Comparison of ENCODE assay signal across 9 cellular contexts in genomic region chr12:64099430-64099829, GRCh38.
DNase-seq lines count a peak whose midpoint lies in the region; FAIRE-seq and TF ChIP-seq lines count a peak whose summit lies in the region.
"Had no signal": no experiment of that assay in that cellular context is flagged by ENCODE, and none has a peak within 500 bp of the region (broad histone marks: within the 10 kb centered on the region; RNA-seq: fewer than 3 reads in every experiment).

No MANE protein-coding gene starts in this region.

- DNase-seq in HS-27A (ENCODE audit: low read depth) (peak; percentile 90), MCF 10A (ENCODE audit: unreplicated experiment) (peak; percentile 85), kidney epithelial cell (ENCODE audit: low read depth) (peak; percentile 65), urothelium cell line (ENCODE audit: low spot score) (peak; percentile 63), GM10266 (ENCODE audit: extremely low spot score) (no peak), NCI-H524 treated with DMSO at 0.1 percent for 48 hours (lab: John Stamatoyannopoulos, UW) (no peak), NCI-H1105 (lab: John Stamatoyannopoulos, UW) (no peak)

- peaks cover 45% of the 10 kb centered on the region for H3K36me3 Mint-ChIP-seq in MCF 10A (ENCODE audit: insufficient read depth, unreplicated experiment)

- peaks cover 34% of the 10 kb centered on the region for H3K4me1 Mint-ChIP-seq in MCF 10A (ENCODE audit: insufficient read depth, unreplicated experiment)
- H3K4me1 Mint-ChIP-seq: activated T-helper 17 cell treated with anti-CD3 and anti-CD28 coated beads, Interleukin-2, amount 50 U/mL, for 72 hours had no signal

- H3K9me3 Mint-ChIP-seq in MCF 10A (ENCODE audit: unreplicated experiment) = no peaks in the 10 kb centered on the region
- H3K9me3 Mint-ChIP-seq: activated T-helper 17 cell treated with anti-CD3 and anti-CD28 coated beads, Interleukin-2, amount 50 U/mL, for 72 hours had no signal

- no peaks in the 10 kb centered on the region for H3K27me3 Mint-ChIP-seq in MCF 10A (ENCODE audit: insufficient read depth, unreplicated experiment)

- H3K27ac Mint-ChIP-seq in MCF 10A (ENCODE audit: low read depth, unreplicated experiment) = peak overlapping the region; percentile 54
- H3K27ac Mint-ChIP-seq: activated T-helper 17 cell treated with anti-CD3 and anti-CD28 coated beads, Interleukin-2, amount 50 U/mL, for 72 hours had no signal

- no peak for FAIRE-seq in urothelium cell line (lab: Jason Lieb, UNC)

- CTCF ChIA-PET in MCF 10A (lab: Yijun Ruan, JAX) = interaction anchor here (0.7 to 4.4 kb wide), 7 partner anchors 11 to 254 kb away, joined by 3 to 26 read pairs (median 4); partner anchors contain the start of gene SRGAP1

- POLR2A ChIA-PET in MCF 10A (lab: Yijun Ruan, JAX) = interaction anchor here (0.7 to 5.4 kb wide), 12 partner anchors 12 to 255 kb away, joined by 3 to 62 read pairs (median 4); partner anchors contain the start of gene SRGAP1

- no peak overlapping the region for H3K4me3 ChIP-seq in kidney epithelial cell (ENCODE audit: low read depth, low read length)
- H3K4me3 ChIP-seq: dorsolateral prefrontal cortex had no signal

- no peak for TF ChIP-seq CTCF in MCF 10A (IDR thresholded peaks at IDR 0.05; ENCODE audit: unreplicated experiment)
- TF ChIP-seq CTCF in kidney epithelial cell (IDR thresholded peaks at IDR 0.05; ENCODE audit: insufficient read depth, low read length, poor library complexity, severe bottlenecking) = no peak
- no peak for TF ChIP-seq CTCF in GM10266 (IDR thresholded peaks at IDR 0.05; ENCODE audit: control insufficient read depth, insufficient read depth, low read depth, missing control alignments)

- BruUV-seq in MCF 10A (replicated peaks; lab: Mats Ljungman, UMichigan) = no TSS peak

- intact Hi-C loops in MCF 10A (cut with micrococcal nuclease) = no loop called here

- H3K4me3 Mint-ChIP-seq in MCF 10A (ENCODE audit: unreplicated experiment) = no peak overlapping the region
- H3K4me3 Mint-ChIP-seq: activated T-helper 17 cell treated with anti-CD3 and anti-CD28 coated beads, Interleukin-2, amount 50 U/mL, for 72 hours had no signal

- peaks cover 1% of the 10 kb centered on the region for H3K36me3 ChIP-seq in kidney epithelial cell (ENCODE audit: control insufficient read depth, insufficient read depth, low read length)

- no peaks in the 10 kb centered on the region for H3K27me3 ChIP-seq in kidney epithelial cell (ENCODE audit: control insufficient read depth, insufficient read depth, low read length)
- H3K27me3 ChIP-seq: dorsolateral prefrontal cortex had no signal

Comparison
In these comparisons a context has a peak if more than half of its experiments do, and no peak if none do; other contexts are left out.
1. DNase-seq: peak in HS-27A (single experiment), MCF 10A (single experiment), kidney epithelial cell (single experiment) and urothelium cell line (single experiment); none in GM10266 (single experiment), NCI-H524 treated with DMSO at 0.1 percent for 48 hours (single experiment) and NCI-H1105 (single experiment).